In genomic region chr16:84617631-84618427, GRCh38 we compare ENCODE assay signal across 1 cellular context.
TF ChIP-seq lines count a peak whose summit lies in the region.

Gene COTL1 (minus strand): TSS chr16:84618078. CDS start chr16:84617914, 164 bp downstream.

TF ChIP-seq in GM12878, 131 proteins besides CTCF, POLR2A, EP300 and RAD21 (continued from another document):
- TF ChIP-seq SMARCA5 (IDR thresholded peaks at IDR 0.05): peak; percentile 85; the same call in 1 of the 2 replicates
- no peak for TF ChIP-seq KAT2A (conservative IDR thresholded peaks at IDR 0.05; ENCODE audit: control insufficient read depth, low read depth, low read length)
- TF ChIP-seq CREM (IDR thresholded peaks at IDR 0.05; ENCODE audit: low read depth): no peak
- no peak for TF ChIP-seq E2F8 (IDR thresholded peaks at IDR 0.05; ENCODE audit: low read depth, partially characterized antibody)
- no peak for TF ChIP-seq JUND (IDR thresholded peaks at IDR 0.05; ENCODE audit: low read depth, low read length)
- no peak for TF ChIP-seq ZBTB33 (IDR thresholded peaks at IDR 0.05)
- TF ChIP-seq FOXM1 (IDR thresholded peaks at IDR 0.05; ENCODE audit: low read depth, low read length): no peak
- no peak for TF ChIP-seq JUNB (IDR thresholded peaks at IDR 0.05)
- TF ChIP-seq BRCA1 (IDR thresholded peaks at IDR 0.05; ENCODE audit: low read depth, low read length): no peak
- TF ChIP-seq ZBTB4 (CRISPR knock-in tag; IDR thresholded peaks at IDR 0.05): no peak
- TF ChIP-seq ESRRA (IDR thresholded peaks at IDR 0.05; ENCODE audit: low read length): no peak
- TF ChIP-seq ZZZ3 (IDR thresholded peaks at IDR 0.05; ENCODE audit: control insufficient read depth, insufficient read length, low read depth): no peak
- TF ChIP-seq IKZF1 (conservative IDR thresholded peaks at IDR 0.05): peak; percentile 73
- no peak for TF ChIP-seq RAD51 (IDR thresholded peaks at IDR 0.05)
- TF ChIP-seq HSF1 (IDR thresholded peaks at IDR 0.05; ENCODE audit: low read depth, low read length): no peak
- TF ChIP-seq ETV6 (conservative IDR thresholded peaks at IDR 0.05 in 1 of 2, IDR thresholded peaks at IDR 0.05 in 1 of 2; ENCODE audit: borderline replicate concordance in 1 of 2, low read depth in 1 of 2): no peak
- peak; percentile 31; the same call in 1 of the 2 replicates for TF ChIP-seq PAX5 (IDR thresholded peaks at IDR 0.05; ENCODE audit: borderline replicate concordance, low read depth, low read length)
- TF ChIP-seq IRF3 (IDR thresholded peaks at IDR 0.05): peak; percentile 75
- TF ChIP-seq MAX (IDR thresholded peaks at IDR 0.05; ENCODE audit: low read depth, low read length): no peak; the same call in 1 of the 2 replicates
- TF ChIP-seq ZNF217 (IDR thresholded peaks at IDR 0.05): no peak
- peak; percentile 99 for TF ChIP-seq NFXL1 (IDR thresholded peaks at IDR 0.05; ENCODE audit: borderline replicate concordance)
- no peak for TF ChIP-seq TCF7 (IDR thresholded peaks at IDR 0.05; ENCODE audit: borderline replicate concordance)
- no peak for TF ChIP-seq ZBTB11 (CRISPR knock-in tag; IDR thresholded peaks at IDR 0.05)
- TF ChIP-seq HDAC2 (IDR thresholded peaks at IDR 0.05): no peak
- TF ChIP-seq USF2 (IDR thresholded peaks at IDR 0.05; ENCODE audit: borderline replicate concordance, low read depth, low read length): no peak
